ENCODE assay signal across 8 cellular contexts in genomic region chr1:242454262-242455051, GRCh38.
DNase-seq lines count a peak whose midpoint lies in the region; ATAC-seq and TF ChIP-seq lines count a peak whose summit lies in the region.

No MANE protein-coding gene starts in this region.

- POLR2A ChIA-PET in OCI-LY7 (lab: Charles Lee), result interaction anchor here (1.3 kb wide), 1 partner anchor 13 kb away, joined by 3 read pairs; no protein-coding TSS in a partner anchor

- intact Hi-C loops in OCI-LY7 (cut with micrococcal nuclease; ENCODE audit: unreplicated experiment), result no loop called here
- intact Hi-C loops in posterior vena cava (cut with DNase I), result no loop called here

- TF ChIP-seq CTCF in OCI-LY7 (conservative IDR thresholded peaks at IDR 0.05; ENCODE audit: low read length), result peak; percentile 85
- TF ChIP-seq CTCF in endodermal cell (conservative IDR thresholded peaks at IDR 0.05), result peak; percentile 88
- TF ChIP-seq CTCF in osteoblast (IDR thresholded peaks at IDR 0.05; ENCODE audit: extremely low read depth, low read depth, low read length), result peak; percentile 72

- ATAC-seq in GM19468 (IDR thresholded peaks at IDR 0.05; ENCODE audit: extremely low read depth, unreplicated experiment), result peak; percentile 29

- H3K4me1 ChIP-seq in OCI-LY7 (ENCODE audit: insufficient read depth, low read length, poor library complexity, severe bottlenecking) (no peaks in the 10 kb centered on the region), endodermal cell (ENCODE audit: control insufficient read depth, insufficient read depth, low read length) (peaks cover 2% of the 10 kb centered on the region), osteoblast (ENCODE audit: insufficient read depth, low read length) (peaks cover 3% of the 10 kb centered on the region)

- H3K27me3 Mint-ChIP-seq in endodermal cell (ENCODE audit: insufficient read depth), result peaks cover 3% of the 10 kb centered on the region

- H3K4me3 ChIP-seq in OCI-LY7 (ENCODE audit: low read depth, low read length, poor library complexity, severe bottlenecking), result no peak overlapping the region
- no peak overlapping the region for H3K4me3 ChIP-seq in endodermal cell (ENCODE audit: low read length)
- peak overlapping the region; percentile 41 for H3K4me3 ChIP-seq in osteoblast (ENCODE audit: insufficient read depth, low read length)

- H4K20me1 ChIP-seq in OCI-LY7 (ENCODE audit: insufficient read depth, low read length) (no peaks in the 10 kb centered on the region), osteoblast (ENCODE audit: insufficient read depth, low read length) (no peaks in the 10 kb centered on the region)

- H3K9me2 ChIP-seq in OCI-LY7 (ENCODE audit: insufficient read depth, low read length), result no peaks in the 10 kb centered on the region

- no peaks in the 10 kb centered on the region for H3K36me3 ChIP-seq in OCI-LY7 (ENCODE audit: insufficient read depth, low read length)
- H3K36me3 ChIP-seq in endodermal cell (ENCODE audit: control insufficient read depth, insufficient read depth, low read length), result no peaks in the 10 kb centered on the region
- H3K36me3 ChIP-seq in osteoblast (ENCODE audit: insufficient read depth, low read length), result no peaks in the 10 kb centered on the region

- no peak overlapping the region for H3K27ac Mint-ChIP-seq in endodermal cell

- WGBS in endodermal cell (ENCODE audit: insufficient coverage in 1 of 2, insufficient read length in 1 of 2), 2 experiments, result 53 to 67% methylated on average over 5 to 9 of the region's 9 CpGs

- H3K4me3 Mint-ChIP-seq in endodermal cell, result no peak overlapping the region

- no peaks in the 10 kb centered on the region for H3K36me3 Mint-ChIP-seq in endodermal cell (ENCODE audit: low read depth)

- H2AFZ ChIP-seq in OCI-LY7 (ENCODE audit: low read length) (no peak overlapping the region), osteoblast (ENCODE audit: low read length) (peak overlapping the region; percentile 79)

- no peak overlapping the region for H3K27ac ChIP-seq in OCI-LY7 (ENCODE audit: low read depth, low read length, poor library complexity, severe bottlenecking)
- H3K27ac ChIP-seq in endodermal cell (ENCODE audit: low read depth, low read length), result no peak overlapping the region
- H3K27ac ChIP-seq in osteoblast (ENCODE audit: low read depth, low read length), result no peak overlapping the region

- no TSS peak for BruUV-seq in OCI-LY7 (replicated peaks; lab: Mats Ljungman, UMichigan)

- CTCF ChIA-PET in OCI-LY7 (lab: Charles Lee; ENCODE audit: unreplicated experiment), result no interaction called here

- H3K9me3 ChIP-seq in OCI-LY7 (ENCODE audit: low read length) (no peaks in the 10 kb centered on the region), endodermal cell (ENCODE audit: control insufficient read depth, low read length) (peaks cover 6% of the 10 kb centered on the region), osteoblast (ENCODE audit: low read depth, low read length) (no peaks in the 10 kb centered on the region)

- no peaks in the 10 kb centered on the region for H3K9me3 Mint-ChIP-seq in endodermal cell

- H3K9ac ChIP-seq in endodermal cell (ENCODE audit: extremely low read depth, low read length, poor library complexity, severe bottlenecking), result no peak overlapping the region

- DNase-seq in DMS153 treated with DMSO at 0.1 percent for 48 hours (lab: John Stamatoyannopoulos, UW; ENCODE audit: unreplicated experiment) (peak; percentile 79), HT1080 (ENCODE audit: low read depth) (peak; percentile 69), OCI-LY7 (ENCODE audit: low spot score) (peak; percentile 9), endodermal cell (no peak), osteoblast (ENCODE audit: insufficient read length, low spot score, missing footprints) (no peak), posterior vena cava (ENCODE audit: low spot score) (no peak)
- no peak for DNase-seq in activated CD4-positive, alpha-beta T cell treated with anti-CD3 and anti-CD28 coated beads, Interleukin-2, amount 50 U/mL, for 48 hours

- H3K79me2 ChIP-seq in OCI-LY7 (ENCODE audit: insufficient read depth, low read depth, low read length), result no peaks in the 10 kb centered on the region
- H3K79me2 ChIP-seq in osteoblast (ENCODE audit: insufficient read depth, low read length), result no peaks in the 10 kb centered on the region

- H3K27me3 ChIP-seq in endodermal cell (ENCODE audit: control insufficient read depth, insufficient read depth, low read length, poor library complexity, severe bottlenecking) (no peaks in the 10 kb centered on the region), osteoblast (ENCODE audit: insufficient read depth, low read length) (peaks cover 2% of the 10 kb centered on the region)

- peaks cover 22% of the 10 kb centered on the region for H3K4me1 Mint-ChIP-seq in endodermal cell

- H3K4me2 ChIP-seq in OCI-LY7 (ENCODE audit: low read length) (no peak overlapping the region), osteoblast (ENCODE audit: insufficient read depth, low read length) (peak overlapping the region; percentile 60)

Comparison
In these comparisons a context has a peak if more than half of its experiments do, and no peak if none do; other contexts are left out.
1. DNase-seq: peak in DMS153 treated with DMSO at 0.1 percent for 48 hours (single experiment), HT1080 (single experiment) and OCI-LY7 (single experiment); none in endodermal cell (single experiment), osteoblast (single experiment), activated CD4-positive, alpha-beta T cell treated with anti-CD3 and anti-CD28 coated beads, Interleukin-2, amount 50 U/mL, for 48 hours (0 of 2) and posterior vena cava (single experiment).
2. Peak in every context shown above with its lines, with median percentiles within 50 percentile points of each other: CTCF ChIP-seq.